In genomic region chr6:8731874-8732273, GRCh38 we compare ENCODE assay signal across 21 cellular contexts.
DNase-seq lines count a peak whose midpoint lies in the region; ATAC-seq and TF ChIP-seq lines count a peak whose summit lies in the region.
"Had no signal": no experiment of that assay in that cellular context is flagged by ENCODE, and none has a peak within 500 bp of the region (broad histone marks: within the 10 kb centered on the region; RNA-seq: fewer than 3 reads in every experiment).

No MANE protein-coding gene starts in this region.

- H3K27me3 Mint-ChIP-seq in activated CD8-positive, alpha-beta T cell treated with anti-CD3 and anti-CD28 coated beads for 36 hours, result peaks cover 6% of the 10 kb centered on the region
- H3K27me3 Mint-ChIP-seq: dendritic cell treated with granulocyte-macrophage colony-stimulating factor and Interleukin-4, amounts not matched to agents 40 ng/mL and 50 ng/mL, for 4 days; T-helper 17 cell had no signal

- ATAC-seq in GM18502 (IDR thresholded peaks at IDR 0.05; ENCODE audit: poor library complexity, unreplicated experiment), result peak; percentile 81
- peak; percentile 82 for ATAC-seq in GM21447 (IDR thresholded peaks at IDR 0.05; ENCODE audit: unreplicated experiment)
- ATAC-seq in GM21381 (IDR thresholded peaks at IDR 0.05; ENCODE audit: unreplicated experiment), result no peak
- ATAC-seq in activated CD8-positive, alpha-beta T cell treated with anti-CD3 and anti-CD28 coated beads for 36 hours, result no peak
- ATAC-seq in GM21367 (IDR thresholded peaks at IDR 0.05; ENCODE audit: unreplicated experiment), result no peak
- ATAC-seq: Right ventricle myocardium inferior; sciatic nerve; stimulated activated naive B cell treated with anti-CD40 and anti-IgM and Interleukin-4, amounts not matched to agents 10 μg/mL and 1 μg/mL and 100 μg/mL, for 72 hours; T-helper 17 cell had no signal

- intact Hi-C loops in activated CD8-positive, alpha-beta T cell treated with anti-CD3 and anti-CD28 coated beads for 36 hours (cut with micrococcal nuclease), result no loop called here

- H3K9me3 Mint-ChIP-seq in activated CD8-positive, alpha-beta T cell treated with anti-CD3 and anti-CD28 coated beads for 36 hours, result peaks cover 2% of the 10 kb centered on the region
- H3K9me3 Mint-ChIP-seq: dendritic cell treated with granulocyte-macrophage colony-stimulating factor and Interleukin-4, amounts not matched to agents 40 ng/mL and 50 ng/mL, for 4 days; stimulated activated naive B cell treated with anti-CD40 and anti-IgM and Interleukin-4, amounts not matched to agents 10 μg/mL and 1 μg/mL and 100 μg/mL, for 72 hours had no signal

- no peak for TF ChIP-seq CTCF in activated CD8-positive, alpha-beta T cell treated with anti-CD3 and anti-CD28 coated beads for 36 hours (IDR thresholded peaks at IDR 0.05)

- in situ Hi-C loops in KBM-7 (cut with MboI; ENCODE audit: low pct_unique_long_range_greater_than_20kb, low sequenced_read_pairs), result no loop called here

- no peaks in the 10 kb centered on the region for H3K4me1 Mint-ChIP-seq in activated CD8-positive, alpha-beta T cell treated with anti-CD3 and anti-CD28 coated beads for 36 hours (ENCODE audit: low read depth)
- H3K4me1 Mint-ChIP-seq: T-helper 17 cell had no signal

- DNase-seq in KBM-7, result peak; percentile 31
- DNase-seq in UCSD-AML1 (lab: John Stamatoyannopoulos, UW; ENCODE audit: unreplicated experiment), result peak; percentile 10
- no peak for DNase-seq in hypothalamus (lab: John Stamatoyannopoulos, UW)
- no peak for DNase-seq in activated CD8-positive, alpha-beta T cell treated with anti-CD3 and anti-CD28 coated beads for 36 hours
- DNase-seq: activated CD4-positive, alpha-beta T cell treated with anti-CD3 and anti-CD28 coated beads, Interleukin-2, amount 50 U/mL, for 4 hours; COR-L47; foreskin fibroblast; GOT3; hippocampal formation; NCI-H2029; NCI-H446 treated with DMSO at 0.1 percent for 48 hours; ovary; stimulated activated naive B cell treated with anti-CD40 and anti-IgM and Interleukin-4, amounts not matched to agents 10 μg/mL and 1 μg/mL and 100 μg/mL, for 72 hours; T-helper 17 cell had no signal

- no peak overlapping the region for H3K27ac Mint-ChIP-seq in activated CD8-positive, alpha-beta T cell treated with anti-CD3 and anti-CD28 coated beads for 36 hours
- H3K27ac Mint-ChIP-seq: dendritic cell treated with granulocyte-macrophage colony-stimulating factor and Interleukin-4, amounts not matched to agents 40 ng/mL and 50 ng/mL, for 4 days; stimulated activated naive B cell treated with anti-CD40 and anti-IgM and Interleukin-4, amounts not matched to agents 10 μg/mL and 1 μg/mL and 100 μg/mL, for 72 hours; T-helper 17 cell had no signal

- H3K36me3 Mint-ChIP-seq in activated CD8-positive, alpha-beta T cell treated with anti-CD3 and anti-CD28 coated beads for 36 hours (ENCODE audit: low read depth), result no peaks in the 10 kb centered on the region
- H3K36me3 Mint-ChIP-seq: stimulated activated naive B cell treated with anti-CD40 and anti-IgM and Interleukin-4, amounts not matched to agents 10 μg/mL and 1 μg/mL and 100 μg/mL, for 72 hours had no signal

- POLR2A ChIA-PET in activated CD8-positive, alpha-beta T cell treated with anti-CD3 and anti-CD28 coated beads for 36 hours (lab: Charles Lee), result no interaction called here

- no peak overlapping the region for H3K4me3 Mint-ChIP-seq in activated CD8-positive, alpha-beta T cell treated with anti-CD3 and anti-CD28 coated beads for 36 hours
- H3K4me3 Mint-ChIP-seq: dendritic cell treated with granulocyte-macrophage colony-stimulating factor and Interleukin-4, amounts not matched to agents 40 ng/mL and 50 ng/mL, for 4 days; stimulated activated naive B cell treated with anti-CD40 and anti-IgM and Interleukin-4, amounts not matched to agents 10 μg/mL and 1 μg/mL and 100 μg/mL, for 72 hours; T-helper 17 cell had no signal

- CTCF ChIA-PET in activated CD8-positive, alpha-beta T cell treated with anti-CD3 and anti-CD28 coated beads for 36 hours (lab: Charles Lee), result no interaction called here

Comparison
In these comparisons a context has a peak if more than half of its experiments do, and no peak if none do; other contexts are left out.
1. ATAC-seq: peak in GM18502 (single experiment) and GM21447 (single experiment); none in GM21381 (single experiment), activated CD8-positive, alpha-beta T cell treated with anti-CD3 and anti-CD28 coated beads for 36 hours (single experiment) and GM21367 (single experiment).
2. DNase-seq: peak in KBM-7 (single experiment) and UCSD-AML1 (single experiment); none in hypothalamus (0 of 51) and activated CD8-positive, alpha-beta T cell treated with anti-CD3 and anti-CD28 coated beads for 36 hours (single experiment).